Comparison of ENCODE assay signal across 18 cellular contexts in the genomic region with DNA sequence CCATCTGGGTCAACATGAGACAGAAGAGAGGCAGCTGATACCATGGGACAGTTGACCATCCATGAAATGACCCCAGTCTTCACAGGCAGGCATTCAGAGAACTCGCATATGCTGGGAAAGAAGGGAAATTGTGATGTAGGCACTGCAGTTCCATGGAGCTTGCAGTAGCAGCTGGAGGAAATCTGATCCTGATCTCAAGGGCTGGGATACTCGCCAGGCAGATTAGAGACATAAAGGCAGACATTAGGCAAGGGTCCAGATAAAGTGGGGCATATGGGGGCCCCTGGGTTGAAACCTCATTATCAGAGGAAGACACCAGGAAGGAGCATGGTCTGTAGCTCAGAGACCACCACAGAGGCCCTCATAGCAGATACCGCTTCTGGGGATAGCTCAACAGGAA. TPM values are rescaled to one million over a fixed set of nuclear protein-coding genes. Genes with fewer than 3 reads are reported as not detected.
DNase-seq lines count a peak whose midpoint lies in the region; ATAC-seq and TF ChIP-seq lines count a peak whose summit lies in the region.
"Had no signal": no experiment of that assay in that cellular context is flagged by ENCODE, and none has a peak within 500 bp of the region (broad histone marks: within the 10 kb centered on the region; RNA-seq: fewer than 3 reads in every experiment).

No MANE protein-coding gene starts in this region.

- H3K27ac ChIP-seq in ascending aorta (peak overlapping the region; percentile 80 to 84), sigmoid colon (no peak overlapping the region)
- H3K27ac ChIP-seq: SK-N-MC had no signal

- TF ChIP-seq CTCF in ascending aorta (IDR thresholded peaks at IDR 0.05), result no peak
- TF ChIP-seq CTCF in sigmoid colon (IDR thresholded peaks at IDR 0.05), result no peak

- H3K36me3 ChIP-seq in ascending aorta (no peaks in the 10 kb centered on the region), sigmoid colon (no peaks in the 10 kb centered on the region)

- no peaks in the 10 kb centered on the region for H3K9me3 ChIP-seq in ascending aorta
- H3K9me3 ChIP-seq in sigmoid colon, result no peaks in the 10 kb centered on the region

- no peak for TF ChIP-seq POLR2A in sigmoid colon (IDR thresholded peaks at IDR 0.05)

- H3K4me1 ChIP-seq in ascending aorta (peaks cover 0 to 32% of the 10 kb centered on the region in 2 donors), sigmoid colon (no peaks in the 10 kb centered on the region)

- intact Hi-C loops in ascending aorta (cut with DNase I), result loop anchor here (5.0 kb wide), 1 partner anchor 85 kb away; no protein-coding TSS in a partner anchor
- intact Hi-C loops in sigmoid colon (cut with DNase I), result no loop called here

- ATAC-seq in HG02610 (IDR thresholded peaks at IDR 0.05; ENCODE audit: unreplicated experiment), result no peak
- ATAC-seq: CD8-positive, alpha-beta T cell; GM12878; PC-3 had no signal

- H3K27me3 ChIP-seq in ascending aorta (no peaks in the 10 kb centered on the region), sigmoid colon (no peaks in the 10 kb centered on the region)

- 83 to 86% methylated on average over 3 of the region's 3 CpGs for WGBS in sigmoid colon, 2 donors

- no peak for TF ChIP-seq EP300 in sigmoid colon (IDR thresholded peaks at IDR 0.05)

- H3K4me3 ChIP-seq in ascending aorta (no peak overlapping the region), sigmoid colon (no peak overlapping the region)
- H3K4me3 ChIP-seq: GM12878, SK-N-MC had no signal

- DNase-seq in DMS153 (lab: John Stamatoyannopoulos, UW) (peak; percentile 25), NCI-H1694 (lab: John Stamatoyannopoulos, UW) (peak; percentile 21), NCI-H510A treated with DMSO at 0.1 percent for 48 hours (lab: John Stamatoyannopoulos, UW) (peak; percentile 36), ascending aorta (ENCODE audit: low spot score in 2 of 2) (no peak), sigmoid colon (no peak)
- no peak for DNase-seq in stimulated activated CD8-positive, alpha-beta memory T cell treated with anti-CD3 and anti-CD28 coated beads, Interleukin-4, amount 100 ng/mL, for 48 hours
- DNase-seq: CD8-positive, alpha-beta T cell; DMS79; HCEC 1CT; MV-4-11; NCI-H187; PC-3 had no signal

RNA-seq across cellular contexts. Expression of gene TNR, which starts 48.7 kb away (rescaled TPM):
- total RNA-seq in ascending aorta (not detected), sigmoid colon (under 1 TPM; under 0.01 to 0.36 (median 0.22) TPM)
- under 1 TPM in 1 of 3 donors, not detected in 2; 0.13 TPM for polyA plus RNA-seq in sigmoid colon
- total RNA-seq: CD8-positive, alpha-beta T cell; G401; NCI-H460; PC-3 had no signal
- polyA plus RNA-seq: BJ had no signal

Comparison
In these comparisons a context has a peak if more than half of its experiments do, and no peak if none do; other contexts are left out.
1. DNase-seq: peak in DMS153 (single experiment), NCI-H1694 (single experiment) and NCI-H510A treated with DMSO at 0.1 percent for 48 hours (single experiment); none in ascending aorta (0 of 2), sigmoid colon (single experiment) and stimulated activated CD8-positive, alpha-beta memory T cell treated with anti-CD3 and anti-CD28 coated beads, Interleukin-4, amount 100 ng/mL, for 48 hours (single experiment).
2. H3K27ac ChIP-seq: peak in ascending aorta (2 of 2); none in sigmoid colon (0 of 4).